In the genomic region with DNA sequence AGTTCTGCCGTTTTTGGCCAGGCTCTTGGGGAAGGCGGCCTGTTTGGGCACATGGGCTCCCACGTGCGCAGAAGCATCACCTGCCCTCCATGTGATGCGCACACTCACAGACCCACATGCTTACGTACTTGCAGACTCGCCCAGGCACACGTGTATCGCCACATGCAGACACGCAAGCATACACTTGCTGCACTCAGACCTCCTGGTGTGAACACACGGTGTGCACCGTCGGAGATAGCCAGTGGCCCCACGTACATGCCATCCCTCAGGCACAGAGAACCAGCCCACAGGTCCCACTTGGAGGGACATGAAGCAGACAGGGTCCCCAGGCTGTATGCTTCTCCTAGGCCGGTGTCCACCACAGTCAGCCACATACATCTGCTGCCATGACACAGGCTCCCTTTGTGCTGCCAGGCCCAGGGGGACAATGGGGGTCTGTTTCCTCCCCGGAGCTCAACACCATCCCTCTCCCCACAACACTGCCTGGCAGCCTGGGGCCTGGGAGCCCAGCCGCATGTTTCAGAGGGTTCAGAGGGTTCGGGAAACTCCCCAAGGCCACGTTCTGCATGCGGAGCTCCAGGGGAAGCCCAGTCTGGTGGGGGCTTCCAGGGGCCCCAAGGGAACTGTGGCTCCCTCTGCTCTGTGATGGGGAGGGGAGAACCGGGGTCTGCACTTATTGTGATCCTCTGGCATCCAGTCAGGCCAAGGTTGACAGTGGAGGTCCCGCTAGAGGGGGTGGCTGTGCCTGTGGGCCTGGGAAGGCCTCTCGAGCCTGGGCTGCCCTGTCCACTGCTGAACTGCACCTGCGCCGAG, we compare ENCODE assay signal across 10 cellular contexts.
DNase-seq lines count a peak whose midpoint lies in the region; ATAC-seq, FAIRE-seq and TF ChIP-seq lines count a peak whose summit lies in the region.
"Had no signal": no experiment of that assay in that cellular context is flagged by ENCODE, and none has a peak within 500 bp of the region (broad histone marks: within the 10 kb centered on the region; RNA-seq: fewer than 3 reads in every experiment).

No MANE protein-coding gene starts in this region.

- H3K4me1 ChIP-seq in HEK293 (ENCODE audit: control insufficient read depth, insufficient read depth, low read length) (no peaks in the 10 kb centered on the region), endodermal cell (ENCODE audit: control insufficient read depth, insufficient read depth, low read length) (peaks cover 6% of the 10 kb centered on the region)

- H3K36me3 Mint-ChIP-seq in endodermal cell (ENCODE audit: low read depth) (peaks cover 7% of the 10 kb centered on the region), neural crest cell (ENCODE audit: low read depth) (no peaks in the 10 kb centered on the region)

- no peak for ATAC-seq in GM18867 (IDR thresholded peaks at IDR 0.05; ENCODE audit: unreplicated experiment)

- TF ChIP-seq CTCF in HEK293 (tag by site-specific recombination; IDR thresholded peaks at IDR 0.05) (no peak), endodermal cell (conservative IDR thresholded peaks at IDR 0.05) (no peak), neural crest cell (conservative IDR thresholded peaks at IDR 0.05) (no peak)

- no peak overlapping the region for H3K27ac ChIP-seq in HEK293 (ENCODE audit: extremely low read depth, low read depth, low read length)
- peak overlapping the region; percentile 32 for H3K27ac ChIP-seq in endodermal cell (ENCODE audit: low read depth, low read length)
- H3K27ac ChIP-seq: thoracic aorta had no signal

- H3K9me3 Mint-ChIP-seq in endodermal cell = peaks cover 13% of the 10 kb centered on the region
- H3K9me3 Mint-ChIP-seq in neural crest cell = peaks cover 3% of the 10 kb centered on the region

- H3K9ac ChIP-seq in endodermal cell (ENCODE audit: extremely low read depth, low read length, poor library complexity, severe bottlenecking) = no peak overlapping the region

- DNase-seq in Ammon's horn (ENCODE audit: low spot score) = peak; percentile 94
- DNase-seq in endodermal cell = peak; percentile 31
- DNase-seq in neural crest cell (ENCODE audit: low read depth, low spot score) = peak; percentile 61
- no peak for DNase-seq in GM12892 (ENCODE audit: insufficient read length)
- DNase-seq in NCI-H2171 treated with DMSO at 0.1 percent for 48 hours (lab: John Stamatoyannopoulos, UW) = no peak
- DNase-seq in T1000 (lab: John Stamatoyannopoulos, UW) = no peak
- DNase-seq: activated naive CD4-positive, alpha-beta T cell treated with anti-CD3 and anti-CD28 coated beads for 36 hours had no signal

- CTCF ChIA-PET in HEK293 (lab: Yijun Ruan, JAX) = interaction anchor here (0.6 to 0.7 kb wide), 2 partner anchors 22 to 117 kb away, joined by 3 to 4 read pairs; no protein-coding TSS in a partner anchor

- no peak overlapping the region for H3K27ac Mint-ChIP-seq in endodermal cell
- H3K27ac Mint-ChIP-seq in neural crest cell (ENCODE audit: unreplicated experiment) = peak overlapping the region; percentile 98
- H3K27ac Mint-ChIP-seq: activated naive CD4-positive, alpha-beta T cell treated with anti-CD3 and anti-CD28 coated beads for 36 hours had no signal

- H3K4me3 ChIP-seq in HEK293 (ENCODE audit: low read depth, low read length) = no peak overlapping the region
- H3K4me3 ChIP-seq in endodermal cell (ENCODE audit: low read length) = no peak overlapping the region
- H3K4me3 ChIP-seq: thoracic aorta had no signal

- POLR2A ChIA-PET in HEK293 (lab: Yijun Ruan, JAX) = no interaction called here

- no peaks in the 10 kb centered on the region for H3K27me3 ChIP-seq in endodermal cell (ENCODE audit: control insufficient read depth, insufficient read depth, low read length, poor library complexity, severe bottlenecking)

- FAIRE-seq in GM12892 (lab: Jason Lieb, UNC) = no peak

- no peaks in the 10 kb centered on the region for H3K27me3 Mint-ChIP-seq in endodermal cell (ENCODE audit: insufficient read depth)
- H3K27me3 Mint-ChIP-seq in neural crest cell (ENCODE audit: low read depth) = no peaks in the 10 kb centered on the region

- H3K4me1 Mint-ChIP-seq in endodermal cell (peaks cover 25% of the 10 kb centered on the region), neural crest cell (peaks cover 34% of the 10 kb centered on the region)

- no peak for TF ChIP-seq POLR2A in GM12892 (IDR thresholded peaks at IDR 0.05; ENCODE audit: low read depth, low read length)

- H3K4me3 Mint-ChIP-seq in endodermal cell (no peak overlapping the region), neural crest cell (peak overlapping the region; percentile 49)
- H3K4me3 Mint-ChIP-seq: activated naive CD4-positive, alpha-beta T cell treated with anti-CD3 and anti-CD28 coated beads for 36 hours had no signal

- WGBS in endodermal cell (ENCODE audit: insufficient coverage in 1 of 2, insufficient read length in 1 of 2), 2 experiments = 93 to 94% methylated on average over 16 to 24 of the region's 25 CpGs

- H3K9me3 ChIP-seq in HEK293 (ENCODE audit: control insufficient read depth, insufficient read depth, low read depth, low read length) = no peaks in the 10 kb centered on the region
- H3K9me3 ChIP-seq in endodermal cell (ENCODE audit: control insufficient read depth, low read length) = peaks cover 7% of the 10 kb centered on the region

- H3K36me3 ChIP-seq in HEK293 (ENCODE audit: control insufficient read depth in 2 of 2, insufficient read depth in 1 of 2, low read length in 2 of 2) (no peaks in the 10 kb centered on the region), endodermal cell (ENCODE audit: control insufficient read depth, insufficient read depth, low read length) (no peaks in the 10 kb centered on the region)
- H3K36me3 ChIP-seq: thoracic aorta had no signal

TF ChIP-seq in HEK293, 187 proteins besides CTCF, POLR2A, EP300 and RAD21:
- TF ChIP-seq ZNF16 (tag by site-specific recombination; IDR thresholded peaks at IDR 0.05; ENCODE audit: low read depth) (no peak), ZNF624 (tag by site-specific recombination; IDR thresholded peaks at IDR 0.05) (no peak)
- TF ChIP-seq, protein P1, sequence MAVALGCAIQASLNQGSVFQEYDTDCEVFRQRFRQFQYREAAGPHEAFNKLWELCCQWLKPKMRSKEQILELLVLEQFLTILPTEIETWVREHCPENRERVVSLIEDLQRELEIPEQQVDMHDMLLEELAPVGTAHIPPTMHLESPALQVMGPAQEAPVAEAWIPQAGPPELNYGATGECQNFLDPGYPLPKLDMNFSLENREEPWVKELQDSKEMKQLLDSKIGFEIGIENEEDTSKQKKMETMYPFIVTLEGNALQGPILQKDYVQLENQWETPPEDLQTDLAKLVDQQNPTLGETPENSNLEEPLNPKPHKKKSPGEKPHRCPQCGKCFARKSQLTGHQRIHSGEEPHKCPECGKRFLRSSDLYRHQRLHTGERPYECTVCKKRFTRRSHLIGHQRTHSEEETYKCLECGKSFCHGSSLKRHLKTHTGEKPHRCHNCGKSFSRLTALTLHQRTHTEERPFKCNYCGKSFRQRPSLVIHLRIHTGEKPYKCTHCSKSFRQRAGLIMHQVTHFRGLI (tag by site-specific recombination; IDR thresholded peaks at IDR 0.05) = peak; percentile 81; the same call in 1 of the 2 replicates

Comparison
In these comparisons a context has a peak if more than half of its experiments do, and no peak if none do; other contexts are left out.
1. DNase-seq: peak in Ammon's horn (single experiment), endodermal cell (single experiment) and neural crest cell (single experiment); none in GM12892 (single experiment), NCI-H2171 treated with DMSO at 0.1 percent for 48 hours (single experiment) and T1000 (single experiment).